Comparison of ENCODE assay signal across 1 cellular context in the genomic region with DNA sequence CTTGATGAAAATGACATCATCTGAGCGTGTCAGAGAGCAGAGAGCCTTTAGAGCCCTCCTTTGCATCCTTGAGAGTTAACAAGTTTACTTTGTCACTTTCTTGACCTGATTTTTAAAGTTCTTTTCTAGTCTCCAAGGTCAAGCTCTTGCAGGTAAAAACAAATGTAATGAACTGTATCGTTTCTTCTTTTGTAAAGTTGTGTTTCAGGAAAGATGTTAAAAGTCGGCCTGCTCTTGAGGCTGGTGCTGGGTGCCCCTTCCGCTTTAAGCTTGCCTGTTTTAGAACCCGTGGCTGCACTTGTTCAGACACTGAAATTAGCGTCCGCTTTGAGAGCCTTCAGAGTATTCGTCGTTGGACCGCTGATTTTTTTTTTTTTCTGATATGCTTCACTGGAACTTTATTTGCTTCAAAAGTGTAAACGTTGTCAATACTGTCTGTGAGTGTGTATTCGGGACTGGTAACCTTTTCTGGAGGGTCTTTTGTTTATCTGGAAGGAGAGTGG.
TF ChIP-seq lines count a peak whose summit lies in the region.

No MANE protein-coding gene starts in this region.

TF ChIP-seq in K562, 482 proteins besides CTCF, POLR2A, EP300 and RAD21 (continued from another document and continues in another):
- TF ChIP-seq ZNF408 (CRISPR knock-in tag; IDR thresholded peaks at IDR 0.05; ENCODE audit: low read depth) (no peak), EZH2 (IDR thresholded peaks at IDR 0.05; ENCODE audit: borderline replicate concordance, low read depth, low read length) (no peak), TARDBP (IDR thresholded peaks at IDR 0.05) (no peak), ELF4 (CRISPR knock-in tag; IDR thresholded peaks at IDR 0.05) (no peak), SUPT5H (IDR thresholded peaks at IDR 0.05) (no peak), SIN3A (IDR thresholded peaks at IDR 0.05; ENCODE audit: borderline replicate concordance in 2 of 2, control insufficient read depth in 1 of 2, low read depth in 2 of 2, low read length in 2 of 2) (0 out of 4 replicates have a peak, but pooled peaks of 1 of the 2 experiments have one; percentile 25), NR1H2 (CRISPR knock-in tag; IDR thresholded peaks at IDR 0.05) (no peak), TAL1 (IDR thresholded peaks at IDR 0.05) (no peak), JUN (IDR thresholded peaks at IDR 0.05; ENCODE audit: borderline replicate concordance, low read depth, low read length) (no peak), JUN (CRISPR knock-in tag; IDR thresholded peaks at IDR 0.05; ENCODE audit: borderline replicate concordance) (no peak), CBX8 (IDR thresholded peaks at IDR 0.05; ENCODE audit: borderline replicate concordance, extremely low read depth, low read depth, low read length, poor library complexity, severe bottlenecking) (no peak), SMARCA4 (IDR thresholded peaks at IDR 0.05) (no peak), POLR2B (IDR thresholded peaks at IDR 0.05; ENCODE audit: low read depth, partially characterized antibody) (no peak), ZNF583 (CRISPR knock-in tag; IDR thresholded peaks at IDR 0.05) (no peak), ETS2 (tag; IDR thresholded peaks at IDR 0.05; ENCODE audit: borderline replicate concordance, poor library complexity, severe bottlenecking) (no peak), ZNF143 (CRISPR knock-in tag; IDR thresholded peaks at IDR 0.05) (no peak), XRCC3 (IDR thresholded peaks at IDR 0.05) (no peak), KLF10 (CRISPR knock-in tag; IDR thresholded peaks at IDR 0.05) (no peak), MYNN (IDR thresholded peaks at IDR 0.05) (no peak), MYNN (CRISPR knock-in tag; IDR thresholded peaks at IDR 0.05) (no peak), RBM39 (optimal IDR thresholded peaks at IDR 0.05; ENCODE audit: low read depth, low read length) (no peak), TCFL5 (CRISPR knock-in tag; conservative IDR thresholded peaks at IDR 0.05) (no peak), RHOXF2B (CRISPR knock-in tag; conservative IDR thresholded peaks at IDR 0.05) (no peak), ZNF217 (CRISPR knock-in tag; IDR thresholded peaks at IDR 0.05) (no peak), TGIF2 (CRISPR knock-in tag; IDR thresholded peaks at IDR 0.05) (no peak), ZNF124 (CRISPR knock-in tag; IDR thresholded peaks at IDR 0.05) (no peak), ZNF766 (CRISPR knock-in tag; conservative IDR thresholded peaks at IDR 0.05) (no peak), C11orf30 (IDR thresholded peaks at IDR 0.05; ENCODE audit: low read depth) (no peak), USF1 (CRISPR knock-in tag; IDR thresholded peaks at IDR 0.05) (no peak), TSC22D4 (tag; IDR thresholded peaks at IDR 0.05) (no peak), PPARD (CRISPR knock-in tag; IDR thresholded peaks at IDR 0.05) (no peak), ZNF165 (CRISPR knock-in tag; IDR thresholded peaks at IDR 0.05; ENCODE audit: borderline replicate concordance) (no peak), FOXK2 (conservative IDR thresholded peaks at IDR 0.05 in 1 of 2, IDR thresholded peaks at IDR 0.05 in 1 of 2; ENCODE audit: low read depth in 2 of 2) (no peak), ZNF584 (CRISPR knock-in tag; IDR thresholded peaks at IDR 0.05; ENCODE audit: low read depth) (no peak), ZNF561 (CRISPR knock-in tag; conservative IDR thresholded peaks at IDR 0.05) (no peak), KAT7 (CRISPR knock-in tag; IDR thresholded peaks at IDR 0.05; ENCODE audit: borderline replicate concordance) (0 out of 2 replicates have a peak, but pooled peaks have one; percentile 61), ILF3 (IDR thresholded peaks at IDR 0.05; ENCODE audit: borderline replicate concordance) (no peak), CBX2 (IDR thresholded peaks at IDR 0.05; ENCODE audit: insufficient read depth, low read length, poor library complexity, severe bottlenecking) (no peak), SNRNP70 (optimal IDR thresholded peaks at IDR 0.05; ENCODE audit: low read depth, low read length) (no peak), HBP1 (CRISPR knock-in tag; IDR thresholded peaks at IDR 0.05) (no peak), ZNF75A (CRISPR knock-in tag; IDR thresholded peaks at IDR 0.05) (no peak), THRAP3 (IDR thresholded peaks at IDR 0.05; ENCODE audit: borderline replicate concordance) (no peak), CHD4 (IDR thresholded peaks at IDR 0.05; ENCODE audit: insufficient read depth, insufficient replicate concordance, low read depth, low read length, poor library complexity, severe bottlenecking) (peak; percentile 15), RBM17 (IDR thresholded peaks at IDR 0.05; ENCODE audit: borderline replicate concordance, low read depth, low read length) (no peak), KLF13 (tag; IDR thresholded peaks at IDR 0.05; ENCODE audit: borderline replicate concordance, low read depth) (no peak), KDM4B (IDR thresholded peaks at IDR 0.05; ENCODE audit: borderline replicate concordance in 2 of 2, low read depth in 1 of 2) (no peak)
- TF ChIP-seq, protein P1, sequence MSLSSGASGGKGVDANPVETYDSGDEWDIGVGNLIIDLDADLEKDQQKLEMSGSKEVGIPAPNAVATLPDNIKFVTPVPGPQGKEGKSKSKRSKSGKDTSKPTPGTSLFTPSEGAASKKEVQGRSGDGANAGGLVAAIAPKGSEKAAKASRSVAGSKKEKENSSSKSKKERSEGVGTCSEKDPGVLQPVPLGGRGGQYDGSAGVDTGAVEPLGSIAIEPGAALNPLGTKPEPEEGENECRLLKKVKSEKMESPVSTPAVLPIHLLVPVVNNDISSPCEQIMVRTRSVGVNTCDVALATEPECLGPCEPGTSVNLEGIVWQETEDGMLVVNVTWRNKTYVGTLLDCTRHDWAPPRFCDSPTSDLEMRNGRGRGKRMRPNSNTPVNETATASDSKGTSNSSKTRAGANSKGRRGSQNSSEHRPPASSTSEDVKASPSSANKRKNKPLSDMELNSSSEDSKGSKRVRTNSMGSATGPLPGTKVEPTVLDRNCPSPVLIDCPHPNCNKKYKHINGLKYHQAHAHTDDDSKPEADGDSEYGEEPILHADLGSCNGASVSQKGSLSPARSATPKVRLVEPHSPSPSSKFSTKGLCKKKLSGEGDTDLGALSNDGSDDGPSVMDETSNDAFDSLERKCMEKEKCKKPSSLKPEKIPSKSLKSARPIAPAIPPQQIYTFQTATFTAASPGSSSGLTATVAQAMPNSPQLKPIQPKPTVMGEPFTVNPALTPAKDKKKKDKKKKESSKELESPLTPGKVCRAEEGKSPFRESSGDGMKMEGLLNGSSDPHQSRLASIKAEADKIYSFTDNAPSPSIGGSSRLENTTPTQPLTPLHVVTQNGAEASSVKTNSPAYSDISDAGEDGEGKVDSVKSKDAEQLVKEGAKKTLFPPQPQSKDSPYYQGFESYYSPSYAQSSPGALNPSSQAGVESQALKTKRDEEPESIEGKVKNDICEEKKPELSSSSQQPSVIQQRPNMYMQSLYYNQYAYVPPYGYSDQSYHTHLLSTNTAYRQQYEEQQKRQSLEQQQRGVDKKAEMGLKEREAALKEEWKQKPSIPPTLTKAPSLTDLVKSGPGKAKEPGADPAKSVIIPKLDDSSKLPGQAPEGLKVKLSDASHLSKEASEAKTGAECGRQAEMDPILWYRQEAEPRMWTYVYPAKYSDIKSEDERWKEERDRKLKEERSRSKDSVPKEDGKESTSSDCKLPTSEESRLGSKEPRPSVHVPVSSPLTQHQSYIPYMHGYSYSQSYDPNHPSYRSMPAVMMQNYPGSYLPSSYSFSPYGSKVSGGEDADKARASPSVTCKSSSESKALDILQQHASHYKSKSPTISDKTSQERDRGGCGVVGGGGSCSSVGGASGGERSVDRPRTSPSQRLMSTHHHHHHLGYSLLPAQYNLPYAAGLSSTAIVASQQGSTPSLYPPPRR (CRISPR knock-in tag; IDR thresholded peaks at IDR 0.05; ENCODE audit: borderline replicate concordance), result no peak
- TF ChIP-seq, protein P2, sequence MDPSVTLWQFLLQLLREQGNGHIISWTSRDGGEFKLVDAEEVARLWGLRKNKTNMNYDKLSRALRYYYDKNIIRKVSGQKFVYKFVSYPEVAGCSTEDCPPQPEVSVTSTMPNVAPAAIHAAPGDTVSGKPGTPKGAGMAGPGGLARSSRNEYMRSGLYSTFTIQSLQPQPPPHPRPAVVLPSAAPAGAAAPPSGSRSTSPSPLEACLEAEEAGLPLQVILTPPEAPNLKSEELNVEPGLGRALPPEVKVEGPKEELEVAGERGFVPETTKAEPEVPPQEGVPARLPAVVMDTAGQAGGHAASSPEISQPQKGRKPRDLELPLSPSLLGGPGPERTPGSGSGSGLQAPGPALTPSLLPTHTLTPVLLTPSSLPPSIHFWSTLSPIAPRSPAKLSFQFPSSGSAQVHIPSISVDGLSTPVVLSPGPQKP (CRISPR knock-in tag; IDR thresholded peaks at IDR 0.05), result no peak
- TF ChIP-seq, protein P3, sequence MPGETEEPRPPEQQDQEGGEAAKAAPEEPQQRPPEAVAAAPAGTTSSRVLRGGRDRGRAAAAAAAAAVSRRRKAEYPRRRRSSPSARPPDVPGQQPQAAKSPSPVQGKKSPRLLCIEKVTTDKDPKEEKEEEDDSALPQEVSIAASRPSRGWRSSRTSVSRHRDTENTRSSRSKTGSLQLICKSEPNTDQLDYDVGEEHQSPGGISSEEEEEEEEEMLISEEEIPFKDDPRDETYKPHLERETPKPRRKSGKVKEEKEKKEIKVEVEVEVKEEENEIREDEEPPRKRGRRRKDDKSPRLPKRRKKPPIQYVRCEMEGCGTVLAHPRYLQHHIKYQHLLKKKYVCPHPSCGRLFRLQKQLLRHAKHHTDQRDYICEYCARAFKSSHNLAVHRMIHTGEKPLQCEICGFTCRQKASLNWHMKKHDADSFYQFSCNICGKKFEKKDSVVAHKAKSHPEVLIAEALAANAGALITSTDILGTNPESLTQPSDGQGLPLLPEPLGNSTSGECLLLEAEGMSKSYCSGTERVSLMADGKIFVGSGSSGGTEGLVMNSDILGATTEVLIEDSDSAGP (CRISPR knock-in tag; IDR thresholded peaks at IDR 0.05), result no peak
- TF ChIP-seq, protein P4, sequence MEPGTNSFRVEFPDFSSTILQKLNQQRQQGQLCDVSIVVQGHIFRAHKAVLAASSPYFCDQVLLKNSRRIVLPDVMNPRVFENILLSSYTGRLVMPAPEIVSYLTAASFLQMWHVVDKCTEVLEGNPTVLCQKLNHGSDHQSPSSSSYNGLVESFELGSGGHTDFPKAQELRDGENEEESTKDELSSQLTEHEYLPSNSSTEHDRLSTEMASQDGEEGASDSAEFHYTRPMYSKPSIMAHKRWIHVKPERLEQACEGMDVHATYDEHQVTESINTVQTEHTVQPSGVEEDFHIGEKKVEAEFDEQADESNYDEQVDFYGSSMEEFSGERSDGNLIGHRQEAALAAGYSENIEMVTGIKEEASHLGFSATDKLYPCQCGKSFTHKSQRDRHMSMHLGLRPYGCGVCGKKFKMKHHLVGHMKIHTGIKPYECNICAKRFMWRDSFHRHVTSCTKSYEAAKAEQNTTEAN (CRISPR knock-in tag; IDR thresholded peaks at IDR 0.05), result no peak
- TF ChIP-seq, protein P5, sequence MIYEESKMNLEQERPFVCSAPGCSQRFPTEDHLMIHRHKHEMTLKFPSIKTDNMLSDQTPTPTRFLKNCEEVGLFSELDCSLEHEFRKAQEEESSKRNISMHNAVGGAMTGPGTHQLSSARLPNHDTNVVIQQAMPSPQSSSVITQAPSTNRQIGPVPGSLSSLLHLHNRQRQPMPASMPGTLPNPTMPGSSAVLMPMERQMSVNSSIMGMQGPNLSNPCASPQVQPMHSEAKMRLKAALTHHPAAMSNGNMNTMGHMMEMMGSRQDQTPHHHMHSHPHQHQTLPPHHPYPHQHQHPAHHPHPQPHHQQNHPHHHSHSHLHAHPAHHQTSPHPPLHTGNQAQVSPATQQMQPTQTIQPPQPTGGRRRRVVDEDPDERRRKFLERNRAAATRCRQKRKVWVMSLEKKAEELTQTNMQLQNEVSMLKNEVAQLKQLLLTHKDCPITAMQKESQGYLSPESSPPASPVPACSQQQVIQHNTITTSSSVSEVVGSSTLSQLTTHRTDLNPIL (CRISPR knock-in tag; IDR thresholded peaks at IDR 0.05), result no peak
- TF ChIP-seq, protein P6, sequence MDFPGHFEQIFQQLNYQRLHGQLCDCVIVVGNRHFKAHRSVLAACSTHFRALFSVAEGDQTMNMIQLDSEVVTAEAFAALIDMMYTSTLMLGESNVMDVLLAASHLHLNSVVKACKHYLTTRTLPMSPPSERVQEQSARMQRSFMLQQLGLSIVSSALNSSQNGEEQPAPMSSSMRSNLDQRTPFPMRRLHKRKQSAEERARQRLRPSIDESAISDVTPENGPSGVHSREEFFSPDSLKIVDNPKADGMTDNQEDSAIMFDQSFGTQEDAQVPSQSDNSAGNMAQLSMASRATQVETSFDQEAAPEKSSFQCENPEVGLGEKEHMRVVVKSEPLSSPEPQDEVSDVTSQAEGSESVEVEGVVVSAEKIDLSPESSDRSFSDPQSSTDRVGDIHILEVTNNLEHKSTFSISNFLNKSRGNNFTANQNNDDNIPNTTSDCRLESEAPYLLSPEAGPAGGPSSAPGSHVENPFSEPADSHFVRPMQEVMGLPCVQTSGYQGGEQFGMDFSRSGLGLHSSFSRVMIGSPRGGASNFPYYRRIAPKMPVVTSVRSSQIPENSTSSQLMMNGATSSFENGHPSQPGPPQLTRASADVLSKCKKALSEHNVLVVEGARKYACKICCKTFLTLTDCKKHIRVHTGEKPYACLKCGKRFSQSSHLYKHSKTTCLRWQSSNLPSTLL (IDR thresholded peaks at IDR 0.05), result no peak
- TF ChIP-seq, protein P7, sequence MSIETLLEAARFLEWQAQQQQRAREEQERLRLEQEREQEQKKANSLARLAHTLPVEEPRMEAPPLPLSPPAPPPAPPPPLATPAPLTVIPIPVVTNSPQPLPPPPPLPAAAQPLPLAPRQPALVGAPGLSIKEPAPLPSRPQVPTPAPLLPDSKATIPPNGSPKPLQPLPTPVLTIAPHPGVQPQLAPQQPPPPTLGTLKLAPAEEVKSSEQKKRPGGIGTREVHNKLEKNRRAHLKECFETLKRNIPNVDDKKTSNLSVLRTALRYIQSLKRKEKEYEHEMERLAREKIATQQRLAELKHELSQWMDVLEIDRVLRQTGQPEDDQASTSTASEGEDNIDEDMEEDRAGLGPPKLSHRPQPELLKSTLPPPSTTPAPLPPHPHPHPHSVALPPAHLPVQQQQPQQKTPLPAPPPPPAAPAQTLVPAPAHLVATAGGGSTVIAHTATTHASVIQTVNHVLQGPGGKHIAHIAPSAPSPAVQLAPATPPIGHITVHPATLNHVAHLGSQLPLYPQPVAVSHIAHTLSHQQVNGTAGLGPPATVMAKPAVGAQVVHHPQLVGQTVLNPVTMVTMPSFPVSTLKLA (conservative IDR thresholded peaks at IDR 0.05), result peak in 1 of 2 experiments; percentile 12; a peak in 1 of 4 replicates
